ENCODE assay signal across 9 cellular contexts in the genomic region with DNA sequence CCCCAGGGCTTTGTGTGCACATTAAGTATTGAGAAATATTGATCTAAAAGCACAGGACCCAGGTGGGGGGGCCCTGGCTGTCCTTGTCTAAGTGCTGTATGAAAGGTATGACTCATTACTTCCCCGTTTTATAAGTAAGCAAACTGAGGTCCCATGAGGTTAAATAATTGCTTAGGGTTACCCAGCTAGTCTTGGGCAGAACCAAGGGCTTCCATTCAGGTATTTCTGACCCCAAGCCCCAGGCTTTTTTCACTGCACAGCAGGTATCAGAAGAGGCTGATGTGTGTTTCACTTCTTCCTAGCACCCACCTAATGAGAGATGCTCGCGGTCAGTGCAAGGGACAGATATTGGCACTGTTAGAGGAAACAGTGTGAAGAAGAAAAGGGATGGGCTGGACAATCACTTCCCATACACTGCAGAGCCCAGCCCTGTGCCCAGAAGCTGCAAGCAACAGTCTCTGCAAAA. TPM values are rescaled to one million over a fixed set of nuclear protein-coding genes. Genes with fewer than 3 reads are reported as not detected.
DNase-seq lines count a peak whose midpoint lies in the region; ATAC-seq and TF ChIP-seq lines count a peak whose summit lies in the region.
"Had no signal": no experiment of that assay in that cellular context is flagged by ENCODE, and none has a peak within 500 bp of the region (broad histone marks: within the 10 kb centered on the region; RNA-seq: fewer than 3 reads in every experiment).

No MANE protein-coding gene starts in this region.

- H3K27me3 Mint-ChIP-seq in T-cell: no peaks in the 10 kb centered on the region

- intact Hi-C loops in esophagus squamous epithelium (cut with DNase I): no loop called here

- H3K27ac ChIP-seq in esophagus squamous epithelium (peak overlapping the region; percentile 60 to 80 (median 70)), WERI-Rb-1 (no peak overlapping the region)

- no peak for TF ChIP-seq POLR2A in esophagus squamous epithelium (IDR thresholded peaks at IDR 0.05)

- POLR2A ChIA-PET in T-cell (lab: Charles Lee): interaction anchor here in 1 of 2 donors (0.7 to 1.4 kb wide), 2 partner anchors 9 to 22 kb away, joined by 8 to 15 read pairs; no protein-coding TSS in a partner anchor

- H3K9me3 ChIP-seq in esophagus squamous epithelium (no peaks in the 10 kb centered on the region), WERI-Rb-1 (ENCODE audit: severe bottlenecking) (no peaks in the 10 kb centered on the region)

- H3K4me1 Mint-ChIP-seq in T-cell: peaks cover 98% of the 10 kb centered on the region in 3 donors

- peak overlapping the region; percentile 100 for H3K27ac Mint-ChIP-seq in T-cell

- ATAC-seq in GM18519 (IDR thresholded peaks at IDR 0.05; ENCODE audit: low FRiP score, unreplicated experiment): peak; percentile 30
- peak; percentile 39 for ATAC-seq in HG02798 (IDR thresholded peaks at IDR 0.05; ENCODE audit: poor library complexity, unreplicated experiment)
- ATAC-seq in T-cell (replicated peaks in 1 of 4): peak in 1 of 4 experiments; percentile 8

- H3K4me3 Mint-ChIP-seq in T-cell: peak overlapping the region; percentile 82 to 89 (median 86)

- TF ChIP-seq CTCF in esophagus squamous epithelium (IDR thresholded peaks at IDR 0.05): no peak
- no peak for TF ChIP-seq CTCF in WERI-Rb-1 (IDR thresholded peaks at IDR 0.05; ENCODE audit: low read depth, low read length)

- H3K27me3 ChIP-seq in esophagus squamous epithelium (peaks cover 0 to 8% (median 0%) of the 10 kb centered on the region in 4 donors), WERI-Rb-1 (ENCODE audit: insufficient read depth, low read depth, severe bottlenecking) (no peaks in the 10 kb centered on the region)

- DNase-seq in T-cell: peak in 10 of 34 experiments; percentile 13 to 64 (median 38)
- DNase-seq in esophagus squamous epithelium (lab: John Stamatoyannopoulos, UW): no peak
- peak; percentile 21 for DNase-seq in stimulated activated naive CD4-positive, alpha-beta T cell treated with Interleukin-2 at 50 U/mL for 16 hours (lab: John Stamatoyannopoulos, UW)
- no peak for DNase-seq in WERI-Rb-1
- no peak for DNase-seq in NCI-H82 (lab: John Stamatoyannopoulos, UW)
- DNase-seq in HPDE6-E6E7 (ENCODE audit: extremely low spot score): no peak

- peaks cover 3% of the 10 kb centered on the region for H3K36me3 Mint-ChIP-seq in T-cell

- H3K4me1 ChIP-seq in esophagus squamous epithelium: peaks cover 25 to 37% (median 30%) of the 10 kb centered on the region in 3 donors

- H3K36me3 ChIP-seq in esophagus squamous epithelium: peaks cover 0 to 24% (median 0%) of the 10 kb centered on the region in 3 donors
- no peaks in the 10 kb centered on the region for H3K36me3 ChIP-seq in WERI-Rb-1

- H3K4me3 ChIP-seq in esophagus squamous epithelium: peak overlapping the region in 1 of 4 donors; percentile 37
- no peak overlapping the region for H3K4me3 ChIP-seq in WERI-Rb-1 (ENCODE audit: low read depth, low read length)

- no peaks in the 10 kb centered on the region for H3K9me3 Mint-ChIP-seq in T-cell

- WGBS in esophagus squamous epithelium, 2 donors: 0 to 13% methylated on average over 1 to 3 of the region's 3 CpGs

- CTCF ChIA-PET in T-cell (lab: Charles Lee): interaction anchor here in 1 of 2 donors (1.1 kb wide), 1 partner anchor 37 kb away, joined by 5 read pairs; no protein-coding TSS in a partner anchor

RNA-seq across cellular contexts. Expression of a gene that starts 4.7 kb away (rescaled TPM):
- 100 to 1,000 TPM; 203 to 274 (median 243) TPM for total RNA-seq in T-cell
- total RNA-seq in esophagus squamous epithelium: 10 to 100 TPM; 32.4 to 48.9 (median 44.7) TPM
- total RNA-seq: HT1080 had no signal

Comparison
In these comparisons a context has a peak if more than half of its experiments do, and no peak if none do; other contexts are left out.
1. RNA of a gene that starts 4.7 kb away (total RNA-seq): 203 to 274 TPM in T-cell; 32.4 to 48.9 TPM in esophagus squamous epithelium; every median in the first group is over 4 times any median in the second.